In genomic region chr1:227763246-227764018, GRCh38 we compare ENCODE assay signal across 15 cellular contexts. TPM values are rescaled to one million over a fixed set of nuclear protein-coding genes. Genes with fewer than 3 reads are reported as not detected.
DNase-seq lines count a peak whose midpoint lies in the region; ATAC-seq and TF ChIP-seq lines count a peak whose summit lies in the region.
"Had no signal": no experiment of that assay in that cellular context is flagged by ENCODE, and none has a peak within 500 bp of the region (broad histone marks: within the 10 kb centered on the region; RNA-seq: fewer than 3 reads in every experiment).

No MANE protein-coding gene starts in this region.

- H3F3A ChIP-seq in PC-3 (ENCODE audit: low read length, unreplicated experiment), result peaks cover 8% of the 10 kb centered on the region

- H3K79me2 ChIP-seq in PC-3 (ENCODE audit: low read length), result peaks cover 57% of the 10 kb centered on the region

- TF ChIP-seq EP300 in esophagus muscularis mucosa (IDR thresholded peaks at IDR 0.05), result no peak

- no peak for ATAC-seq in activated CD8-positive, alpha-beta memory T cell treated with anti-CD3 and anti-CD28 coated beads, Interleukin-2, amount 10 ng/mL, durations not matched to agents 7 days and 5 days
- ATAC-seq in PC-3 (no peak; the same call in 1 of the 2 replicates), HG03175 (IDR thresholded peaks at IDR 0.05; ENCODE audit: unreplicated experiment) (no peak)
- no peak for ATAC-seq in stimulated activated effector memory CD8-positive, alpha-beta T cell treated with anti-CD3 and anti-CD28 coated beads, Interleukin-12 subunit alpha, Interleukin-12 subunit beta, amount 100 ng/mL, for 72 hours

- intact Hi-C loops in PC-3 (cut with micrococcal nuclease), result loop anchor here (1.0 to 10.0 kb wide), 3 partner anchors 42 to 321 kb away; partner anchors contain the start of gene ARF1
- intact Hi-C loops in esophagus muscularis mucosa (cut with DNase I), result loop anchor here (2.0 to 10.0 kb wide), 2 partner anchors 183 to 321 kb away; partner anchors contain the start of genes ARF1 and WNT9A

- BruUV-seq in PC-3 (replicated peaks; lab: Mats Ljungman, UMichigan), result no TSS peak

- TF ChIP-seq CTCF in PC-3 (conservative IDR thresholded peaks at IDR 0.05; ENCODE audit: low read depth, low read length), result no peak
- no peak for TF ChIP-seq CTCF in esophagus muscularis mucosa (IDR thresholded peaks at IDR 0.05)

- POLR2A ChIA-PET in PC-3 (lab: Charles Lee; ENCODE audit: unreplicated experiment), result interaction anchor here (0.8 kb wide), 1 partner anchor 24 kb away, joined by 3 read pairs; no protein-coding TSS in a partner anchor

- peaks cover 59% of the 10 kb centered on the region for H3K36me3 Mint-ChIP-seq in activated CD8-positive, alpha-beta memory T cell treated with anti-CD3 and anti-CD28 coated beads, Interleukin-2, amount 10 ng/mL, durations not matched to agents 7 days and 5 days
- peaks cover 62% of the 10 kb centered on the region for H3K36me3 Mint-ChIP-seq in stimulated activated effector memory CD8-positive, alpha-beta T cell treated with anti-CD3 and anti-CD28 coated beads, Interleukin-12 subunit alpha, Interleukin-12 subunit beta, amount 100 ng/mL, for 72 hours

- H3K4me3 ChIP-seq in PC-3 (ENCODE audit: low read length) (no peak overlapping the region), esophagus muscularis mucosa (no peak overlapping the region), SJCRH30 (no peak overlapping the region)
- H3K4me3 ChIP-seq: left lung had no signal

- H3K27ac ChIP-seq in PC-3 (ENCODE audit: low read length) (peak overlapping the region; percentile 62), esophagus muscularis mucosa (replicated peaks in 1 of 4) (peak overlapping the region in 3 of 4 donors; percentile 21 to 86 (median 77)), SJCRH30 (no peak overlapping the region)
- H3K27ac ChIP-seq: VCaP had no signal

- H3K4me2 ChIP-seq in PC-3 (ENCODE audit: low read length), result peak overlapping the region; percentile 50

- no peaks in the 10 kb centered on the region for H3K9me3 ChIP-seq in PC-3 (ENCODE audit: low read length)
- no peaks in the 10 kb centered on the region for H3K9me3 ChIP-seq in esophagus muscularis mucosa
- H3K9me3 ChIP-seq in SJCRH30 (replicated peaks), result no peaks in the 10 kb centered on the region
- H3K9me3 ChIP-seq: left lung had no signal

- H4K20me1 ChIP-seq in PC-3 (ENCODE audit: low read length), result peaks cover 52% of the 10 kb centered on the region

- H3K9me3 Mint-ChIP-seq in activated CD8-positive, alpha-beta memory T cell treated with anti-CD3 and anti-CD28 coated beads, Interleukin-2, amount 10 ng/mL, durations not matched to agents 7 days and 5 days (ENCODE audit: low read depth), result no peaks in the 10 kb centered on the region
- H3K9me3 Mint-ChIP-seq in stimulated activated effector memory CD8-positive, alpha-beta T cell treated with anti-CD3 and anti-CD28 coated beads, Interleukin-12 subunit alpha, Interleukin-12 subunit beta, amount 100 ng/mL, for 72 hours, result no peaks in the 10 kb centered on the region

- H2AFZ ChIP-seq in PC-3 (ENCODE audit: low read length), result no peak overlapping the region

- DNase-seq in activated CD8-positive, alpha-beta memory T cell treated with anti-CD3 and anti-CD28 coated beads, Interleukin-2, amount 10 ng/mL, durations not matched to agents 7 days and 5 days, result no peak
- no peak for DNase-seq in activated CD8-positive, alpha-beta memory T cell treated with anti-CD3 and anti-CD28 coated beads for 24 hours
- no peak for DNase-seq in PC-3
- DNase-seq in esophagus muscularis mucosa (ENCODE audit: extremely low spot score), result no peak
- DNase-seq in stimulated activated effector memory CD8-positive, alpha-beta T cell treated with anti-CD3 and anti-CD28 coated beads, Interleukin-12 subunit alpha, Interleukin-12 subunit beta, amount 100 ng/mL, for 72 hours (ENCODE audit: low spot score in 2 of 2), result no peak
- DNase-seq in SJCRH30, result no peak
- DNase-seq in DMS114 treated with DMSO at 0.1 percent for 48 hours (lab: John Stamatoyannopoulos, UW; ENCODE audit: unreplicated experiment), result no peak
- DNase-seq: activated T-cell treated with anti-CD3 and anti-CD28 coated beads, Interleukin-2, amount 50 U/mL, for 72 hours; glutamatergic neuron; left lung; RPMI8226; stimulated activated CD4-positive, alpha-beta T cell treated with anti-CD3 and anti-CD28 coated beads, Interleukin-1b, Interleukin-23, amount 100 ng/mL, for 48 hours had no signal

- no peaks in the 10 kb centered on the region for H3K9me2 ChIP-seq in PC-3 (replicated peaks; ENCODE audit: low read length)

- peak overlapping the region; percentile 31 for H3K4me3 Mint-ChIP-seq in activated CD8-positive, alpha-beta memory T cell treated with anti-CD3 and anti-CD28 coated beads, Interleukin-2, amount 10 ng/mL, durations not matched to agents 7 days and 5 days
- peak overlapping the region; percentile 32 for H3K4me3 Mint-ChIP-seq in stimulated activated effector memory CD8-positive, alpha-beta T cell treated with anti-CD3 and anti-CD28 coated beads, Interleukin-12 subunit alpha, Interleukin-12 subunit beta, amount 100 ng/mL, for 72 hours

- no peak overlapping the region for H3K9ac ChIP-seq in PC-3 (ENCODE audit: low read length)

- CTCF ChIA-PET in activated CD8-positive, alpha-beta memory T cell treated with anti-CD3 and anti-CD28 coated beads, Interleukin-2, amount 10 ng/mL, durations not matched to agents 7 days and 5 days (lab: Charles Lee), result interaction anchor here (0.9 to 5.2 kb wide), 12 partner anchors 10 to 221 kb away, joined by 3 to 59 read pairs (median 9); partner anchors contain the start of gene WNT9A
- CTCF ChIA-PET in PC-3 (lab: Charles Lee), result interaction anchor here (1.0 to 2.7 kb wide), 9 partner anchors 24 to 190 kb away, joined by 3 to 15 read pairs (median 8); partner anchors contain the start of gene WNT9A

- peak overlapping the region; percentile 84 for H3K27ac Mint-ChIP-seq in activated CD8-positive, alpha-beta memory T cell treated with anti-CD3 and anti-CD28 coated beads, Interleukin-2, amount 10 ng/mL, durations not matched to agents 7 days and 5 days
- peak overlapping the region; percentile 29 for H3K27ac Mint-ChIP-seq in stimulated activated effector memory CD8-positive, alpha-beta T cell treated with anti-CD3 and anti-CD28 coated beads, Interleukin-12 subunit alpha, Interleukin-12 subunit beta, amount 100 ng/mL, for 72 hours

- no peaks in the 10 kb centered on the region for H3K27me3 Mint-ChIP-seq in activated CD8-positive, alpha-beta memory T cell treated with anti-CD3 and anti-CD28 coated beads, Interleukin-2, amount 10 ng/mL, durations not matched to agents 7 days and 5 days

- H3K4me1 Mint-ChIP-seq in activated CD8-positive, alpha-beta memory T cell treated with anti-CD3 and anti-CD28 coated beads, Interleukin-2, amount 10 ng/mL, durations not matched to agents 7 days and 5 days, result peaks cover 96% of the 10 kb centered on the region
- peaks cover 89% of the 10 kb centered on the region for H3K4me1 Mint-ChIP-seq in stimulated activated effector memory CD8-positive, alpha-beta T cell treated with anti-CD3 and anti-CD28 coated beads, Interleukin-12 subunit alpha, Interleukin-12 subunit beta, amount 100 ng/mL, for 72 hours

- H3K27me3 ChIP-seq in PC-3 (ENCODE audit: low read length) (no peaks in the 10 kb centered on the region), esophagus muscularis mucosa (no peaks in the 10 kb centered on the region), SJCRH30 (no peaks in the 10 kb centered on the region)
- H3K27me3 ChIP-seq: left lung had no signal

- H3K4me1 ChIP-seq in PC-3 (ENCODE audit: insufficient read depth, low read length) (peaks cover 73% of the 10 kb centered on the region), esophagus muscularis mucosa (peaks cover 35 to 58% (median 47%) of the 10 kb centered on the region in 4 donors), SJCRH30 (peaks cover 39% of the 10 kb centered on the region)

- H3K36me3 ChIP-seq in PC-3 (ENCODE audit: low read depth, low read length) (peaks cover 49% of the 10 kb centered on the region), esophagus muscularis mucosa (peaks cover 7 to 68% (median 48%) of the 10 kb centered on the region in 4 donors), SJCRH30 (peaks cover 33% of the 10 kb centered on the region)

- WGBS in esophagus muscularis mucosa, result 86% methylated on average over 13 of the region's 16 CpGs

- TF ChIP-seq POLR2A in esophagus muscularis mucosa (IDR thresholded peaks at IDR 0.05; ENCODE audit: low read depth), result no peak

RNA-seq across cellular contexts. Expression of gene SNAP47, which starts 28.2 kb away (rescaled TPM):
- 10 to 100 TPM; 33.9 to 35.3 TPM for total RNA-seq in activated CD8-positive, alpha-beta memory T cell treated with anti-CD3 and anti-CD28 coated beads, Interleukin-2, amount 10 ng/mL, durations not matched to agents 7 days and 5 days
- total RNA-seq in PC-3 (2014; rRNA removed) (123 and 145 TPM in 2 replicates), esophagus muscularis mucosa (10 to 100 TPM; 26.6 to 41.0 (median 38.8) TPM)
- 37.8 and 40.0 TPM in 2 replicates for total RNA-seq in SJCRH30 (2014; rRNA removed; shearing (Covaris generic))

RNA-seq across cellular contexts. Expression of gene JMJD4, which starts 28.3 kb away (rescaled TPM):
- 10 to 100 TPM; 17.7 to 24.1 TPM for total RNA-seq in activated CD8-positive, alpha-beta memory T cell treated with anti-CD3 and anti-CD28 coated beads, Interleukin-2, amount 10 ng/mL, durations not matched to agents 7 days and 5 days
- total RNA-seq in PC-3 (2014; rRNA removed) (80.5 and 87.8 TPM in 2 replicates), esophagus muscularis mucosa (10 to 100 TPM; 10.8 to 18.4 (median 14.2) TPM)
- total RNA-seq in SJCRH30 (2014; rRNA removed; shearing (Covaris generic)), result 23.4 and 23.8 TPM in 2 replicates

RNA-seq across cellular contexts. Expression of gene PRSS38, which starts 52.0 kb away (rescaled TPM):
- total RNA-seq in activated CD8-positive, alpha-beta memory T cell treated with anti-CD3 and anti-CD28 coated beads, Interleukin-2, amount 10 ng/mL, durations not matched to agents 7 days and 5 days, result not detected
- total RNA-seq in PC-3 (2014; rRNA removed), result not detected in 2 replicates
- not detected for total RNA-seq in esophagus muscularis mucosa
- total RNA-seq in SJCRH30 (2014; rRNA removed; shearing (Covaris generic)), result not detected in 2 replicates
- total RNA-seq: activated T-cell treated with anti-CD3 and anti-CD28 coated beads, Interleukin-2, amount 50 U/mL, for 72 hours; Daoy; left lung had no signal
